ENCODE assay signal across 1 cellular context in the genomic region with DNA sequence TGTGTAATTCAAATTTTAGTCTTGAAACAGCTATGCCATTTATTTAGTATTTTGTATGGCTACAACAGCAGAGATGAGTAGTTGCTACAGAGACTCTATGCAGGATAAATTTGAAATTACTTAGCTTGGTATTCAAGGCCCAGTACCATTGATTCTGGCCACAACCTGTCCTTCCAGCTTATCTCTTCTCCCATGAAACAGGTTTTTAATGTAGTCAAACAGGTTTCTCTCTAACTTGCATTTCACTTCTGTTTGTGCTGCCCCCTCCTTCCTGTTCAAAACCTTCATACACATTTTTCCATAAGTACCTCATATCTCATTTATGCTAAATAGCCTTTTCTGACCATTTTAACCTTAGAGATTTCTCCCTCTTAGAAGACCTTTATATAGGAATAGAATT.
TF ChIP-seq lines count a peak whose summit lies in the region.

No MANE protein-coding gene starts in this region.

TF ChIP-seq in GM23338, 12 proteins besides CTCF, POLR2A, EP300 and RAD21 (continued from another document):
- TF ChIP-seq, protein P1, sequence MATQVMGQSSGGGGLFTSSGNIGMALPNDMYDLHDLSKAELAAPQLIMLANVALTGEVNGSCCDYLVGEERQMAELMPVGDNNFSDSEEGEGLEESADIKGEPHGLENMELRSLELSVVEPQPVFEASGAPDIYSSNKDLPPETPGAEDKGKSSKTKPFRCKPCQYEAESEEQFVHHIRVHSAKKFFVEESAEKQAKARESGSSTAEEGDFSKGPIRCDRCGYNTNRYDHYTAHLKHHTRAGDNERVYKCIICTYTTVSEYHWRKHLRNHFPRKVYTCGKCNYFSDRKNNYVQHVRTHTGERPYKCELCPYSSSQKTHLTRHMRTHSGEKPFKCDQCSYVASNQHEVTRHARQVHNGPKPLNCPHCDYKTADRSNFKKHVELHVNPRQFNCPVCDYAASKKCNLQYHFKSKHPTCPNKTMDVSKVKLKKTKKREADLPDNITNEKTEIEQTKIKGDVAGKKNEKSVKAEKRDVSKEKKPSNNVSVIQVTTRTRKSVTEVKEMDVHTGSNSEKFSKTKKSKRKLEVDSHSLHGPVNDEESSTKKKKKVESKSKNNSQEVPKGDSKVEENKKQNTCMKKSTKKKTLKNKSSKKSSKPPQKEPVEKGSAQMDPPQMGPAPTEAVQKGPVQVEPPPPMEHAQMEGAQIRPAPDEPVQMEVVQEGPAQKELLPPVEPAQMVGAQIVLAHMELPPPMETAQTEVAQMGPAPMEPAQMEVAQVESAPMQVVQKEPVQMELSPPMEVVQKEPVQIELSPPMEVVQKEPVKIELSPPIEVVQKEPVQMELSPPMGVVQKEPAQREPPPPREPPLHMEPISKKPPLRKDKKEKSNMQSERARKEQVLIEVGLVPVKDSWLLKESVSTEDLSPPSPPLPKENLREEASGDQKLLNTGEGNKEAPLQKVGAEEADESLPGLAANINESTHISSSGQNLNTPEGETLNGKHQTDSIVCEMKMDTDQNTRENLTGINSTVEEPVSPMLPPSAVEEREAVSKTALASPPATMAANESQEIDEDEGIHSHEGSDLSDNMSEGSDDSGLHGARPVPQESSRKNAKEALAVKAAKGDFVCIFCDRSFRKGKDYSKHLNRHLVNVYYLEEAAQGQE (IDR thresholded peaks at IDR 0.05; ENCODE audit: unreplicated experiment) = no peak
- TF ChIP-seq CREB1 (CRISPR knock-in tag; IDR thresholded peaks at IDR 0.05; ENCODE audit: low read depth) (no peak), ZNF331 (CRISPR knock-in tag; IDR thresholded peaks at IDR 0.05; ENCODE audit: low read depth) (no peak), POLR2AphosphoS5 (IDR thresholded peaks at IDR 0.05; ENCODE audit: low read depth) (no peak), ZNF114 (CRISPR knock-in tag; IDR thresholded peaks at IDR 0.05) (no peak), NANOG (IDR thresholded peaks at IDR 0.05; ENCODE audit: borderline replicate concordance) (no peak)
TF ChIP-seq in GM23338: peak in this region for 0.
